Comparison of ENCODE assay signal across 1 cellular context in the genomic region with DNA sequence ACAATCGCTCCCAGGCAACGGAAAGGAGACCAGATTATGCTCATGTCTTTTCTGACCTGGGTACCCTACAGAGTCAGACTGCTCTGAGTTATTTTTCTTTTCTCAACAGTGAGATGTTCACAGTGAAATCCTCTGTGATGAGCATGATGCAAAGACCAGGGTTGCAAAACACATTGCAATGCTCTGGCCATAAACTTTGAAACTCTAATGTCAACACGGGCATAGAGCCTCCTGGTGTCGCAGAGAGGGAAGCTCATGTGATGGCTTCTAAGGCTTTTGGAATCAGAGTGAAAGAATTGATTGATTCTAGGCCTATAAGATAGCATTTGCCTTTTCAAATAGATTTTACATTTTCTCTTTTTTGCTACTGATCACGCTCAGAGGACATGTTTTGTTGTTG.
TF ChIP-seq lines count a peak whose summit lies in the region.

No MANE protein-coding gene starts in this region.

TF ChIP-seq in HepG2, 621 proteins besides CTCF, POLR2A, EP300 and RAD21 (continued from another document and continues in another):
- TF ChIP-seq, protein P1, sequence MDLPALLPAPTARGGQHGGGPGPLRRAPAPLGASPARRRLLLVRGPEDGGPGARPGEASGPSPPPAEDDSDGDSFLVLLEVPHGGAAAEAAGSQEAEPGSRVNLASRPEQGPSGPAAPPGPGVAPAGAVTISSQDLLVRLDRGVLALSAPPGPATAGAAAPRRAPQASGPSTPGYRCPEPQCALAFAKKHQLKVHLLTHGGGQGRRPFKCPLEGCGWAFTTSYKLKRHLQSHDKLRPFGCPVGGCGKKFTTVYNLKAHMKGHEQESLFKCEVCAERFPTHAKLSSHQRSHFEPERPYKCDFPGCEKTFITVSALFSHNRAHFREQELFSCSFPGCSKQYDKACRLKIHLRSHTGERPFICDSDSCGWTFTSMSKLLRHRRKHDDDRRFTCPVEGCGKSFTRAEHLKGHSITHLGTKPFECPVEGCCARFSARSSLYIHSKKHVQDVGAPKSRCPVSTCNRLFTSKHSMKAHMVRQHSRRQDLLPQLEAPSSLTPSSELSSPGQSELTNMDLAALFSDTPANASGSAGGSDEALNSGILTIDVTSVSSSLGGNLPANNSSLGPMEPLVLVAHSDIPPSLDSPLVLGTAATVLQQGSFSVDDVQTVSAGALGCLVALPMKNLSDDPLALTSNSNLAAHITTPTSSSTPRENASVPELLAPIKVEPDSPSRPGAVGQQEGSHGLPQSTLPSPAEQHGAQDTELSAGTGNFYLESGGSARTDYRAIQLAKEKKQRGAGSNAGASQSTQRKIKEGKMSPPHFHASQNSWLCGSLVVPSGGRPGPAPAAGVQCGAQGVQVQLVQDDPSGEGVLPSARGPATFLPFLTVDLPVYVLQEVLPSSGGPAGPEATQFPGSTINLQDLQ (CRISPR knock-in tag; IDR thresholded peaks at IDR 0.05): no peak
- TF ChIP-seq ZNF414 (CRISPR knock-in tag; IDR thresholded peaks at IDR 0.05) (no peak), ZKSCAN5 (CRISPR knock-in tag; IDR thresholded peaks at IDR 0.05) (no peak), ZNF687 (CRISPR knock-in tag; IDR thresholded peaks at IDR 0.05) (no peak), ZNF605 (CRISPR knock-in tag; IDR thresholded peaks at IDR 0.05) (no peak), KDM2A (CRISPR knock-in tag; IDR thresholded peaks at IDR 0.05; ENCODE audit: borderline replicate concordance, low read depth) (no peak), KMT2A (CRISPR knock-in tag; IDR thresholded peaks at IDR 0.05) (no peak), GATAD2A (CRISPR knock-in tag; IDR thresholded peaks at IDR 0.05) (peak; percentile 77), ZNF577 (CRISPR knock-in tag; IDR thresholded peaks at IDR 0.05; ENCODE audit: borderline replicate concordance, low read depth) (no peak), FIP1L1 (IDR thresholded peaks at IDR 0.05; ENCODE audit: borderline replicate concordance, insufficient read depth, low read depth, low read length) (no peak), BCL6 (CRISPR knock-in tag; IDR thresholded peaks at IDR 0.05) (0 out of 2 replicates have a peak, but pooled peaks have one; percentile 24), ZNF788 (CRISPR knock-in tag; IDR thresholded peaks at IDR 0.05; ENCODE audit: borderline replicate concordance) (no peak), MEF2D (CRISPR knock-in tag; IDR thresholded peaks at IDR 0.05) (no peak), ZNF362 (CRISPR knock-in tag; IDR thresholded peaks at IDR 0.05; ENCODE audit: borderline replicate concordance) (no peak), HNF1A (IDR thresholded peaks at IDR 0.05; ENCODE audit: low read depth) (no peak), HNF1A (CRISPR knock-in tag; IDR thresholded peaks at IDR 0.05; ENCODE audit: borderline replicate concordance) (no peak), PTBP1 (IDR thresholded peaks at IDR 0.05; ENCODE audit: low read depth, low read length, poor library complexity, severe bottlenecking) (no peak), CAMTA2 (CRISPR knock-in tag; IDR thresholded peaks at IDR 0.05; ENCODE audit: borderline replicate concordance) (no peak), ZBED4 (CRISPR knock-in tag; IDR thresholded peaks at IDR 0.05; ENCODE audit: borderline replicate concordance) (no peak), ZNF670 (CRISPR knock-in tag; IDR thresholded peaks at IDR 0.05; ENCODE audit: borderline replicate concordance) (0 out of 2 replicates have a peak, but pooled peaks have one; percentile 41), HMGXB4 (CRISPR knock-in tag; IDR thresholded peaks at IDR 0.05; ENCODE audit: borderline replicate concordance in 1 of 2, low read depth in 1 of 2) (peak in 1 of 2 experiments; percentile 70; a peak in 2 of 4 replicates), HCFC1 (IDR thresholded peaks at IDR 0.05; ENCODE audit: low read depth, low read length) (no peak)
- TF ChIP-seq, protein P2, sequence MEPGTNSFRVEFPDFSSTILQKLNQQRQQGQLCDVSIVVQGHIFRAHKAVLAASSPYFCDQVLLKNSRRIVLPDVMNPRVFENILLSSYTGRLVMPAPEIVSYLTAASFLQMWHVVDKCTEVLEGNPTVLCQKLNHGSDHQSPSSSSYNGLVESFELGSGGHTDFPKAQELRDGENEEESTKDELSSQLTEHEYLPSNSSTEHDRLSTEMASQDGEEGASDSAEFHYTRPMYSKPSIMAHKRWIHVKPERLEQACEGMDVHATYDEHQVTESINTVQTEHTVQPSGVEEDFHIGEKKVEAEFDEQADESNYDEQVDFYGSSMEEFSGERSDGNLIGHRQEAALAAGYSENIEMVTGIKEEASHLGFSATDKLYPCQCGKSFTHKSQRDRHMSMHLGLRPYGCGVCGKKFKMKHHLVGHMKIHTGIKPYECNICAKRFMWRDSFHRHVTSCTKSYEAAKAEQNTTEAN (CRISPR knock-in tag; conservative IDR thresholded peaks at IDR 0.05): no peak
- TF ChIP-seq, protein P3, sequence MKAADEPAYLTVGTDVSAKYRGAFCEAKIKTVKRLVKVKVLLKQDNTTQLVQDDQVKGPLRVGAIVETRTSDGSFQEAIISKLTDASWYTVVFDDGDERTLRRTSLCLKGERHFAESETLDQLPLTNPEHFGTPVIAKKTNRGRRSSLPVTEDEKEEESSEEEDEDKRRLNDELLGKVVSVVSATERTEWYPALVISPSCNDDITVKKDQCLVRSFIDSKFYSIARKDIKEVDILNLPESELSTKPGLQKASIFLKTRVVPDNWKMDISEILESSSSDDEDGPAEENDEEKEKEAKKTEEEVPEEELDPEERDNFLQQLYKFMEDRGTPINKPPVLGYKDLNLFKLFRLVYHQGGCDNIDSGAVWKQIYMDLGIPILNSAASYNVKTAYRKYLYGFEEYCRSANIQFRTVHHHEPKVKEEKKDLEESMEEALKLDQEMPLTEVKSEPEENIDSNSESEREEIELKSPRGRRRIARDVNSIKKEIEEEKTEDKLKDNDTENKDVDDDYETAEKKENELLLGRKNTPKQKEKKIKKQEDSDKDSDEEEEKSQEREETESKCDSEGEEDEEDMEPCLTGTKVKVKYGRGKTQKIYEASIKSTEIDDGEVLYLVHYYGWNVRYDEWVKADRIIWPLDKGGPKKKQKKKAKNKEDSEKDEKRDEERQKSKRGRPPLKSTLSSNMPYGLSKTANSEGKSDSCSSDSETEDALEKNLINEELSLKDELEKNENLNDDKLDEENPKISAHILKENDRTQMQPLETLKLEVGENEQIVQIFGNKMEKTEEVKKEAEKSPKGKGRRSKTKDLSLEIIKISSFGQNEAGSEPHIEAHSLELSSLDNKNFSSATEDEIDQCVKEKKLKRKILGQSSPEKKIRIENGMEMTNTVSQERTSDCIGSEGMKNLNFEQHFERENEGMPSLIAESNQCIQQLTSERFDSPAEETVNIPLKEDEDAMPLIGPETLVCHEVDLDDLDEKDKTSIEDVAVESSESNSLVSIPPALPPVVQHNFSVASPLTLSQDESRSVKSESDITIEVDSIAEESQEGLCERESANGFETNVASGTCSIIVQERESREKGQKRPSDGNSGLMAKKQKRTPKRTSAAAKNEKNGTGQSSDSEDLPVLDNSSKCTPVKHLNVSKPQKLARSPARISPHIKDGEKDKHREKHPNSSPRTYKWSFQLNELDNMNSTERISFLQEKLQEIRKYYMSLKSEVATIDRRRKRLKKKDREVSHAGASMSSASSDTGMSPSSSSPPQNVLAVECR (CRISPR knock-in tag; IDR thresholded peaks at IDR 0.05; ENCODE audit: borderline replicate concordance): no peak; the same call in 1 of the 2 replicates
